Comparison of ENCODE assay signal across 35 cellular contexts in the genomic region with DNA sequence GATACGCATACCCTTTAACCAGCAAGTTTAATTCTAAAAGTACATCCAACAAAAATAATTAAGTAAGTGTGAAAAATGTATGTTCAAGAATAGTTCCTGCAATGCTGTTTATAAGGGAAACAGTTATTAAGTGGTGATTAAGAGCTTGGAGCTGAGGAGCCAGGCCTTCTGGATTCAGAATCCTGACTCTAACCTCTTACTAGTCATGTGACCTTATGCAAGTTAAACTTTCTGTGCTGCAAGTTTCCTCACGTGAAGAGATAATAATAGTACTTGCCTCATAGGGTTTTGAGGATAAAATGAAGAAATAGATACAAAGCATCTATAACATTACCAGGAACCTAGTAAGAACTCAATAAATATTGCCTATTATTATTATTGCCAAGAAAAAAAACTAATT.
"Had no signal": no experiment of that assay in that cellular context is flagged by ENCODE, and none has a peak within 500 bp of the region (broad histone marks: within the 10 kb centered on the region; RNA-seq: fewer than 3 reads in every experiment).

No MANE protein-coding gene starts in this region.

- H3K27ac Mint-ChIP-seq: activated B cell treated with CpG ODN at 0.5 μM for 24 hours; activated CD8-positive, alpha-beta T cell treated with anti-CD3 and anti-CD28 coated beads for 36 hours; activated naive CD4-positive, alpha-beta T cell treated with anti-CD3 and anti-CD28 coated beads for 36 hours; activated naive CD4-positive, alpha-beta T cell treated with anti-CD3 and anti-CD28 coated beads, Interleukin-2, amount 50 U/mL, for 24 hours; activated naive CD8-positive, alpha-beta T cell treated with anti-CD3 and anti-CD28 coated beads for 36 hours; activated naive CD8-positive, alpha-beta T cell treated with anti-CD3 and anti-CD28 coated beads, Interleukin-2, amount 50 U/mL, for 24 hours; activated T-helper 17 cell treated with anti-CD3 and anti-CD28 coated beads, Interleukin-2, amount 50 U/mL, for 72 hours; brain; dendritic cell treated with granulocyte-macrophage colony-stimulating factor and Interleukin-4, amounts not matched to agents 40 ng/mL and 50 ng/mL, for 4 days; endodermal cell; T-helper 17 cell; T-helper 2 cell treated with Interferon-gamma antibody and Interleukin-4, amounts not matched to agents 5 μg/mL and 100 μg/mL, for 36 hours had no signal

- H3K27me3 Mint-ChIP-seq: activated B cell treated with CpG ODN at 0.5 μM for 24 hours; activated naive CD8-positive, alpha-beta T cell treated with anti-CD3 and anti-CD28 coated beads for 36 hours; brain; dendritic cell treated with granulocyte-macrophage colony-stimulating factor and Interleukin-4, amounts not matched to agents 40 ng/mL and 50 ng/mL, for 4 days; T-helper 17 cell had no signal

- H3K36me3 ChIP-seq: adrenal gland, ascending aorta, breast epithelium, cardiac muscle cell, gastroesophageal sphincter, heart right ventricle, WERI-Rb-1 had no signal

- H3K36me3 Mint-ChIP-seq: activated naive CD4-positive, alpha-beta T cell treated with anti-CD3 and anti-CD28 coated beads, Interleukin-2, amount 50 U/mL, for 24 hours; activated naive CD8-positive, alpha-beta T cell treated with anti-CD3 and anti-CD28 coated beads for 36 hours had no signal

- H3K9me3 Mint-ChIP-seq: activated B cell treated with CpG ODN at 0.5 μM for 24 hours; activated CD8-positive, alpha-beta T cell treated with anti-CD3 and anti-CD28 coated beads for 36 hours; activated naive CD4-positive, alpha-beta T cell treated with anti-CD3 and anti-CD28 coated beads, Interleukin-2, amount 50 U/mL, for 24 hours; activated naive CD8-positive, alpha-beta T cell treated with anti-CD3 and anti-CD28 coated beads for 36 hours; activated naive CD8-positive, alpha-beta T cell treated with anti-CD3 and anti-CD28 coated beads, Interleukin-2, amount 50 U/mL, for 24 hours; activated T-cell treated with anti-CD3 and anti-CD28 coated beads, Interleukin-2, amount 50 U/mL, for 4 hours; activated T-helper 17 cell treated with anti-CD3 and anti-CD28 coated beads, Interleukin-2, amount 50 U/mL, for 72 hours; dendritic cell treated with granulocyte-macrophage colony-stimulating factor and Interleukin-4, amounts not matched to agents 40 ng/mL and 50 ng/mL, for 4 days; endodermal cell; T-helper 2 cell treated with Interferon-gamma antibody and Interleukin-4, amounts not matched to agents 5 μg/mL and 100 μg/mL, for 36 hours had no signal

- DNase-seq: activated B cell treated with CpG ODN at 0.5 μM for 24 hours; activated CD4-positive, alpha-beta T cell treated with anti-CD3 and anti-CD28 coated beads for 48 hours; activated CD4-positive, alpha-beta T cell treated with anti-CD3 and anti-CD28 coated beads, Interleukin-2, amount 50 U/mL, for 1 hour; activated CD4-positive, alpha-beta T cell treated with anti-CD3 and anti-CD28 coated beads, Interleukin-2, amount 50 U/mL, for 48 hours; activated CD8-positive, alpha-beta memory T cell treated with anti-CD3 and anti-CD28 coated beads for 24 hours; activated CD8-positive, alpha-beta T cell treated with anti-CD3 and anti-CD28 coated beads for 36 hours; activated effector memory CD4-positive, alpha-beta T cell treated with Interleukin-2 at 50 U/mL for 16 hours; activated naive CD4-positive, alpha-beta T cell treated with anti-CD3 and anti-CD28 coated beads for 36 hours; activated naive CD8-positive, alpha-beta T cell treated with anti-CD3 and anti-CD28 coated beads for 36 hours; activated naive CD8-positive, alpha-beta T cell treated with anti-CD3 and anti-CD28 coated beads, Interleukin-2, amount 50 U/mL, for 24 hours; activated T-cell treated with anti-CD3 and anti-CD28 coated beads, Interleukin-2, amount 50 U/mL, for 4 hours; adrenal gland; central memory CD4-positive, alpha-beta T cell; cerebellar nuclear complex; dorsolateral prefrontal cortex; effector memory CD4-positive, alpha-beta T cell; endodermal cell; foreskin melanocyte; heart right ventricle; T-helper 17 cell; T1000; WERI-Rb-1 had no signal

- H3K4me1 ChIP-seq: ascending aorta, breast epithelium, heart right ventricle had no signal

- H3K4me2 ChIP-seq: hepatocyte had no signal

- H3K4me3 ChIP-seq: adrenal gland, ascending aorta, breast epithelium, cardiac muscle cell, coronary artery, dorsolateral prefrontal cortex, gastroesophageal sphincter, heart right ventricle, hepatocyte had no signal

- H3K27ac ChIP-seq: adrenal gland, ascending aorta, breast epithelium, cardiac muscle cell, coronary artery, dorsolateral prefrontal cortex, heart right ventricle, hepatocyte, WERI-Rb-1 had no signal

- H3K27me3 ChIP-seq: adrenal gland, ascending aorta, breast epithelium, cardiac muscle cell, dorsolateral prefrontal cortex, gastroesophageal sphincter, heart right ventricle, hepatocyte had no signal

- H3K9me3 ChIP-seq: ascending aorta, breast epithelium, gastroesophageal sphincter, heart right ventricle had no signal

- H3K4me3 Mint-ChIP-seq: activated B cell treated with CpG ODN at 0.5 μM for 24 hours; activated CD8-positive, alpha-beta T cell treated with anti-CD3 and anti-CD28 coated beads for 36 hours; activated naive CD4-positive, alpha-beta T cell treated with anti-CD3 and anti-CD28 coated beads for 36 hours; activated naive CD4-positive, alpha-beta T cell treated with anti-CD3 and anti-CD28 coated beads, Interleukin-2, amount 50 U/mL, for 24 hours; activated naive CD8-positive, alpha-beta T cell treated with anti-CD3 and anti-CD28 coated beads for 36 hours; activated naive CD8-positive, alpha-beta T cell treated with anti-CD3 and anti-CD28 coated beads, Interleukin-2, amount 50 U/mL, for 24 hours; activated T-cell treated with anti-CD3 and anti-CD28 coated beads, Interleukin-2, amount 50 U/mL, for 4 hours; activated T-helper 17 cell treated with anti-CD3 and anti-CD28 coated beads, Interleukin-2, amount 50 U/mL, for 72 hours; brain; dendritic cell treated with granulocyte-macrophage colony-stimulating factor and Interleukin-4, amounts not matched to agents 40 ng/mL and 50 ng/mL, for 4 days; endodermal cell; T-helper 17 cell; T-helper 2 cell treated with Interferon-gamma antibody and Interleukin-4, amounts not matched to agents 5 μg/mL and 100 μg/mL, for 36 hours had no signal

- H3K4me1 Mint-ChIP-seq: activated B cell treated with CpG ODN at 0.5 μM for 24 hours; activated naive CD4-positive, alpha-beta T cell treated with anti-CD3 and anti-CD28 coated beads, Interleukin-2, amount 50 U/mL, for 24 hours; activated naive CD8-positive, alpha-beta T cell treated with anti-CD3 and anti-CD28 coated beads for 36 hours; activated naive CD8-positive, alpha-beta T cell treated with anti-CD3 and anti-CD28 coated beads, Interleukin-2, amount 50 U/mL, for 24 hours; activated T-helper 17 cell treated with anti-CD3 and anti-CD28 coated beads, Interleukin-2, amount 50 U/mL, for 72 hours; brain; endodermal cell; T-helper 17 cell had no signal

- ATAC-seq: activated CD4-positive, CD25-positive, alpha-beta regulatory T cell treated with anti-CD3 and anti-CD28 coated beads, Interleukin-2, amount 50 U/mL, for 24 hours; activated CD8-positive, alpha-beta T cell treated with anti-CD3 and anti-CD28 coated beads for 36 hours; activated naive CD8-positive, alpha-beta T cell treated with anti-CD3 and anti-CD28 coated beads, Interleukin-2, amount 50 U/mL, for 24 hours; activated T-cell treated with anti-CD3 and anti-CD28 coated beads, Interleukin-2, amount 50 U/mL, for 4 hours; activated T-helper 17 cell treated with anti-CD3 and anti-CD28 coated beads, Interleukin-2, amount 50 U/mL, for 72 hours; esophagus mucosa; gastroesophageal sphincter; heart right ventricle; T-helper 17 cell had no signal

- H2AFZ ChIP-seq: hepatocyte had no signal
